Comparison of ENCODE assay signal across 1 cellular context in the genomic region with DNA sequence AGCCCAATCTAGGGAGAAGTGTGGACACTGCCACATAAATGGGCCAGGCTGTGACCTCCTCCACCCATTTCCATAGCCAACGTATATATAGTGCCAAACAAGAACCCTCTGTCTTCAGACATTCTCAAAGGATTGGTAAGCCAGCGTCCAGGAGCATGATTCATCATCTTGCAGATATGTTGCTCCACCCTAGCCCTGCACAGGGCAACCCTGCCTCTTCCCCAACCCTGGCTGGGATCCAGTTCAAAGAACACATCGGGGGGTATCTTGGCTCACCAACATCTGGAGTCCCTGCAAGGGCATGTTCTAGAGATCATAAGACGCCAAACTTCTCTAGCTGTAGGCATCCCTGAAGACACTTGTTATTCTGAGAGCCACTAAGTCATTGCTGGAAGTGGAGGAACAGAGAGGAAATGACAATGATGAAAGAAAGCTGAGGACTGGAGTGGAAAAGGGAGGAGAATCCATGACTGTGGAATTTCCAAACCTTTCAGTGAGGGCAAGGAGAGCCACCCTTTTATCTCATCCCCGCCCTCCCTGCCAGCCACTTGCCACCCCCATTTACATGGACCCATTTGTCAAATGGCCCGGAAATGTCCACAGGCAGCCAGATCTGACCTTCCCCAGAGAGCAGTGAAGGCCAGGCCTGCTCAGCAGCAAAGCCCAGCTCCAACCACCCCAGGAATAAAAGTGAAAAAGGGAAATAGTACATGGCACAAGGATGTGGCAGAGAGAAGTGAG.
TF ChIP-seq lines count a peak whose summit lies in the region.

No MANE protein-coding gene starts in this region.

TF ChIP-seq in IMR-90, 13 proteins besides CTCF, POLR2A, EP300 and RAD21:
- TF ChIP-seq, protein P1, sequence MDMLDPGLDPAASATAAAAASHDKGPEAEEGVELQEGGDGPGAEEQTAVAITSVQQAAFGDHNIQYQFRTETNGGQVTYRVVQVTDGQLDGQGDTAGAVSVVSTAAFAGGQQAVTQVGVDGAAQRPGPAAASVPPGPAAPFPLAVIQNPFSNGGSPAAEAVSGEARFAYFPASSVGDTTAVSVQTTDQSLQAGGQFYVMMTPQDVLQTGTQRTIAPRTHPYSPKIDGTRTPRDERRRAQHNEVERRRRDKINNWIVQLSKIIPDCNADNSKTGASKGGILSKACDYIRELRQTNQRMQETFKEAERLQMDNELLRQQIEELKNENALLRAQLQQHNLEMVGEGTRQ (IDR thresholded peaks at IDR 0.05; ENCODE audit: low read depth, low read length) = no peak
- TF ChIP-seq CEBPB (IDR thresholded peaks at IDR 0.05; ENCODE audit: low read depth, low read length) (peak; percentile 44; the same call in 1 of the 2 replicates), ELK1 (IDR thresholded peaks at IDR 0.05; ENCODE audit: borderline replicate concordance, low read depth, low read length) (no peak)
